Comparison of ENCODE assay signal across 22 cellular contexts in the genomic region with DNA sequence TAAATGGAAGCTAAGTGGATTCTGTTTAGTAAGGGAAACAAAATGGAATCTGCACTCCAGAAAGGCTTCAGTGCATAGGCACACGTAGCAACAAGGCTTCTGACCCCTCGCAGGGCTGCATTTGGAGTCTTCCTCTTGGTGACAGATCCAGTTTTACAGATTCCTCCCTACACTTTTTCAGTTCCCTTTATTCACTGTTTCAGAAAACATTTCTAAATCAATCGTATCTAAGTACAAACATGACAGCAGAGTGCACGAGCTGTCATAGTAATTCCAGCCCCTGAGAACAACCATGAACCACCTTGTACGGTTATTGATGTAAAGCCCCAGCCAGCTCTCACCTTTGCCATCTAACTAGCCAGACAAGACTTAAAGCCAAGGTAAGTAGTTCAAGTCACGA.
"Had no signal": no experiment of that assay in that cellular context is flagged by ENCODE, and none has a peak within 500 bp of the region (broad histone marks: within the 10 kb centered on the region; RNA-seq: fewer than 3 reads in every experiment).

No MANE protein-coding gene starts in this region.

- H3K27ac ChIP-seq: heart left ventricle, testis, vagina had no signal

- FAIRE-seq: small intestine had no signal

- H3K9me3 Mint-ChIP-seq: brain, nephron had no signal

- H3K9me3 ChIP-seq: heart left ventricle, testis, vagina had no signal

- H3K27me3 Mint-ChIP-seq: activated T-cell treated with anti-CD3 and anti-CD28 coated beads, Interleukin-2, amount 50 U/mL, for 24 hours; activated T-helper 17 cell treated with anti-CD3 and anti-CD28 coated beads, Interleukin-2, amount 50 U/mL, for 72 hours; brain had no signal

- DNase-seq: activated T-cell treated with anti-CD3 and anti-CD28 coated beads, Interleukin-2, amount 50 U/mL, for 24 hours; aorta; caudate nucleus; dermis blood vessel endothelial cell; effector CD8-positive, alpha-beta T cell; heart left ventricle; islet precursor cell; left colon; mesenchymal stem cell; small intestine; stimulated activated CD4-positive, alpha-beta T cell treated with anti-CD3 and anti-CD28 coated beads, Interleukin-2, amount 100 ng/mL, for 48 hours; stimulated activated CD8-positive, alpha-beta memory T cell treated with anti-CD3 and anti-CD28 coated beads, Interleukin-4, amount 100 ng/mL, for 48 hours; stimulated activated naive CD4-positive, alpha-beta T cell; T-helper 9 cell; testis; trophoblast cell had no signal

- H3K4me3 Mint-ChIP-seq: activated T-cell treated with anti-CD3 and anti-CD28 coated beads, Interleukin-2, amount 50 U/mL, for 24 hours; activated T-helper 17 cell treated with anti-CD3 and anti-CD28 coated beads, Interleukin-2, amount 50 U/mL, for 72 hours; brain; nephron had no signal

- H3K36me3 Mint-ChIP-seq: activated naive CD4-positive, alpha-beta T cell treated with anti-CD3 and anti-CD28 coated beads, Interleukin-2, amount 50 U/mL, for 72 hours had no signal

- H3K27me3 ChIP-seq: heart left ventricle, testis, vagina had no signal

- H3K4me1 ChIP-seq: testis had no signal

- H3K4me3 ChIP-seq: heart left ventricle, testis, vagina had no signal

- ATAC-seq: activated naive CD4-positive, alpha-beta T cell treated with anti-CD3 and anti-CD28 coated beads, Interleukin-2, amount 50 U/mL, for 72 hours; activated T-helper 17 cell treated with anti-CD3 and anti-CD28 coated beads, Interleukin-2, amount 50 U/mL, for 72 hours; heart left ventricle; left colon; sciatic nerve had no signal

- H3K27ac Mint-ChIP-seq: activated naive CD4-positive, alpha-beta T cell treated with anti-CD3 and anti-CD28 coated beads, Interleukin-2, amount 50 U/mL, for 72 hours; activated T-cell treated with anti-CD3 and anti-CD28 coated beads, Interleukin-2, amount 50 U/mL, for 24 hours; activated T-helper 17 cell treated with anti-CD3 and anti-CD28 coated beads, Interleukin-2, amount 50 U/mL, for 72 hours; brain; nephron had no signal

- H3K4me1 Mint-ChIP-seq: activated T-helper 17 cell treated with anti-CD3 and anti-CD28 coated beads, Interleukin-2, amount 50 U/mL, for 72 hours; brain had no signal
